In genomic region chr3:43132883-43133743, GRCh38 we compare ENCODE assay signal across 22 cellular contexts.
"Had no signal": no experiment of that assay in that cellular context is flagged by ENCODE, and none has a peak within 500 bp of the region (broad histone marks: within the 10 kb centered on the region; RNA-seq: fewer than 3 reads in every experiment).

No MANE protein-coding gene starts in this region.

- DNase-seq: activated B cell treated with CpG ODN at 0.5 μM for 24 hours; activated CD4-positive, alpha-beta memory T cell treated with anti-CD3 and anti-CD28 coated beads for 36 hours; activated CD4-positive, alpha-beta T cell treated with anti-CD3 and anti-CD28 coated beads for 4 hours; activated naive CD4-positive, alpha-beta T cell treated with anti-CD3 and anti-CD28 coated beads, Interleukin-2, amount 10 ng/mL, durations not matched to agents 7 days and 5 days; activated naive CD8-positive, alpha-beta T cell treated with anti-CD3 and anti-CD28 coated beads, Interleukin-2, amount 50 U/mL, for 24 hours; aorta; brain microvascular endothelial cell; cortex of kidney; effector CD4-positive, alpha-beta T cell; nephron progenitor cell; pancreas; sigmoid colon; stimulated activated CD4-positive, alpha-beta T cell treated with anti-CD3 and anti-CD28 coated beads, Interleukin-4, amount 100 ng/mL, for 24 hours; stomach; T-helper 1 cell; T-helper 9 cell; testis; upper lobe of left lung had no signal

- H3K4me1 Mint-ChIP-seq: activated B cell treated with CpG ODN at 0.5 μM for 24 hours; activated naive CD4-positive, alpha-beta T cell treated with anti-CD3 and anti-CD28 coated beads, Interleukin-2, amount 10 ng/mL, durations not matched to agents 7 days and 5 days; activated naive CD8-positive, alpha-beta T cell treated with anti-CD3 and anti-CD28 coated beads, Interleukin-2, amount 50 U/mL, for 24 hours; central memory CD8-positive, alpha-beta T cell; nephron progenitor cell; stimulated activated effector memory CD8-positive, alpha-beta T cell treated with anti-CD3 and anti-CD28 coated beads, Interleukin-12 subunit alpha, Interleukin-12 subunit beta, amount 100 ng/mL, for 72 hours had no signal

- H3K36me3 Mint-ChIP-seq: activated CD4-positive, alpha-beta memory T cell treated with anti-CD3 and anti-CD28 coated beads for 36 hours; activated naive CD4-positive, alpha-beta T cell treated with anti-CD3 and anti-CD28 coated beads, Interleukin-2, amount 10 ng/mL, durations not matched to agents 7 days and 5 days; stimulated activated effector memory CD8-positive, alpha-beta T cell treated with anti-CD3 and anti-CD28 coated beads, Interleukin-12 subunit alpha, Interleukin-12 subunit beta, amount 100 ng/mL, for 72 hours had no signal

- H3K27me3 Mint-ChIP-seq: activated CD4-positive, alpha-beta memory T cell treated with anti-CD3 and anti-CD28 coated beads for 36 hours; activated naive CD4-positive, alpha-beta T cell treated with anti-CD3 and anti-CD28 coated beads, Interleukin-2, amount 10 ng/mL, durations not matched to agents 7 days and 5 days; activated naive CD8-positive, alpha-beta T cell treated with anti-CD3 and anti-CD28 coated beads, Interleukin-2, amount 50 U/mL, for 24 hours; central memory CD8-positive, alpha-beta T cell had no signal

- H3K4me3 Mint-ChIP-seq: activated B cell treated with CpG ODN at 0.5 μM for 24 hours; activated CD4-positive, alpha-beta memory T cell treated with anti-CD3 and anti-CD28 coated beads for 36 hours; activated naive CD4-positive, alpha-beta T cell treated with anti-CD3 and anti-CD28 coated beads, Interleukin-2, amount 10 ng/mL, durations not matched to agents 7 days and 5 days; activated naive CD8-positive, alpha-beta T cell treated with anti-CD3 and anti-CD28 coated beads, Interleukin-2, amount 50 U/mL, for 24 hours; central memory CD8-positive, alpha-beta T cell; nephron progenitor cell; stimulated activated effector memory CD8-positive, alpha-beta T cell treated with anti-CD3 and anti-CD28 coated beads, Interleukin-12 subunit alpha, Interleukin-12 subunit beta, amount 100 ng/mL, for 72 hours had no signal

- H3K9me3 Mint-ChIP-seq: activated naive CD4-positive, alpha-beta T cell treated with anti-CD3 and anti-CD28 coated beads, Interleukin-2, amount 10 ng/mL, durations not matched to agents 7 days and 5 days had no signal

- H3K27ac Mint-ChIP-seq: activated B cell treated with CpG ODN at 0.5 μM for 24 hours; activated CD4-positive, alpha-beta memory T cell treated with anti-CD3 and anti-CD28 coated beads for 36 hours; activated naive CD4-positive, alpha-beta T cell treated with anti-CD3 and anti-CD28 coated beads, Interleukin-2, amount 10 ng/mL, durations not matched to agents 7 days and 5 days; activated naive CD8-positive, alpha-beta T cell treated with anti-CD3 and anti-CD28 coated beads, Interleukin-2, amount 50 U/mL, for 24 hours; nephron progenitor cell; stimulated activated effector memory CD8-positive, alpha-beta T cell treated with anti-CD3 and anti-CD28 coated beads, Interleukin-12 subunit alpha, Interleukin-12 subunit beta, amount 100 ng/mL, for 72 hours had no signal

- ATAC-seq: activated naive CD8-positive, alpha-beta T cell treated with anti-CD3 and anti-CD28 coated beads, Interleukin-2, amount 50 U/mL, for 24 hours; esophagus mucosa; pancreas; SK-N-SH treated with all-trans-retinoic acid at 6 μM for 48 hours; stimulated activated effector memory CD8-positive, alpha-beta T cell treated with anti-CD3 and anti-CD28 coated beads, Interleukin-12 subunit alpha, Interleukin-12 subunit beta, amount 100 ng/mL, for 72 hours had no signal
